5 cellular contexts compared by ENCODE assay signal in genomic region chr16:56884929-56885328, GRCh38. TPM values are rescaled to one million over a fixed set of nuclear protein-coding genes. Genes with fewer than 3 reads are reported as not detected.
"Had no signal": no experiment of that assay in that cellular context is flagged by ENCODE, and none has a peak within 500 bp of the region (broad histone marks: within the 10 kb centered on the region; RNA-seq: fewer than 3 reads in every experiment).

No MANE protein-coding gene starts in this region.

RNA-seq across cellular contexts. Expression of gene SLC12A3, which starts 19.9 kb away (rescaled TPM):
- total RNA-seq: MCF 10A, NCI-H460, Right ventricle myocardium superior, RPMI7951, SJSA1 had no signal
